Comparison of ENCODE assay signal across 10 cellular contexts in genomic region chr7:21318916-21319270, GRCh38.
"Had no signal": no experiment of that assay in that cellular context is flagged by ENCODE, and none has a peak within 500 bp of the region (broad histone marks: within the 10 kb centered on the region; RNA-seq: fewer than 3 reads in every experiment).

No MANE protein-coding gene starts in this region.

- H3K27ac ChIP-seq: colonic mucosa, ovary, thyroid gland, vagina had no signal

- H3K36me3 ChIP-seq: colonic mucosa, ovary, thyroid gland, vagina had no signal

- DNase-seq: activated naive CD4-positive, alpha-beta T cell treated with anti-CD3 and anti-CD28 coated beads, Interleukin-2, amount 50 U/mL, for 16 hours; caudate nucleus; colonic mucosa; effector CD4-positive, alpha-beta T cell; hippocampal formation; ovary; stimulated activated CD4-positive, alpha-beta T cell treated with anti-CD3 and anti-CD28 coated beads, Interleukin-15, amount 100 ng/mL, for 24 hours; stimulated activated CD4-positive, alpha-beta T cell treated with anti-CD3 and anti-CD28 coated beads, Interleukin-4, amount 100 ng/mL, for 4 hours; thyroid gland had no signal

- H3K4me3 ChIP-seq: colonic mucosa, ovary, thyroid gland, vagina had no signal

- H3K4me1 ChIP-seq: colonic mucosa, thyroid gland, vagina had no signal

- H3K9me3 ChIP-seq: colonic mucosa, ovary, thyroid gland, vagina had no signal

- H3K27me3 ChIP-seq: colonic mucosa, ovary, thyroid gland, vagina had no signal
